Comparison of ENCODE assay signal across 16 cellular contexts in genomic region chr11:83060965-83061364, GRCh38. TPM values are rescaled to one million over a fixed set of nuclear protein-coding genes. Genes with fewer than 3 reads are reported as not detected.
DNase-seq lines count a peak whose midpoint lies in the region; ATAC-seq and TF ChIP-seq lines count a peak whose summit lies in the region.
"Had no signal": no experiment of that assay in that cellular context is flagged by ENCODE, and none has a peak within 500 bp of the region (broad histone marks: within the 10 kb centered on the region; RNA-seq: fewer than 3 reads in every experiment).

No MANE protein-coding gene starts in this region.

- H3K4me3 Mint-ChIP-seq in activated T-helper 2 cell treated with anti-CD3 and anti-CD28 coated beads, Interferon-gamma antibody, Interleukin-2, Interleukin-4, amounts not matched to agents 10 μg/mL and 5 μg/mL and 100 μg/mL, durations not matched to agents 14 hours and 24 hours and 36 hours (ENCODE audit: low read depth): no peak overlapping the region
- no peak overlapping the region for H3K4me3 Mint-ChIP-seq in progenitor cell of endocrine pancreas (ENCODE audit: low read depth)

- TF ChIP-seq CTCF in DOHH2 (IDR thresholded peaks at IDR 0.05; ENCODE audit: low read depth, low read length, poor library complexity, severe bottlenecking) (no peak), MM.1S (IDR thresholded peaks at IDR 0.05; ENCODE audit: low read length) (no peak), progenitor cell of endocrine pancreas (IDR thresholded peaks at IDR 0.05; ENCODE audit: unreplicated experiment) (no peak), body of pancreas (IDR thresholded peaks at IDR 0.05) (no peak)

- peaks cover 35% of the 10 kb centered on the region for H3K9me3 Mint-ChIP-seq in activated T-helper 2 cell treated with anti-CD3 and anti-CD28 coated beads, Interferon-gamma antibody, Interleukin-2, Interleukin-4, amounts not matched to agents 10 μg/mL and 5 μg/mL and 100 μg/mL, durations not matched to agents 14 hours and 24 hours and 36 hours
- H3K9me3 Mint-ChIP-seq in progenitor cell of endocrine pancreas (ENCODE audit: low read depth): peaks cover 4% of the 10 kb centered on the region

- H3K27me3 ChIP-seq in DOHH2 (ENCODE audit: control insufficient read depth, low read length): no peaks in the 10 kb centered on the region
- no peaks in the 10 kb centered on the region for H3K27me3 ChIP-seq in MM.1S (replicated peaks; ENCODE audit: insufficient read depth, low read length)
- no peaks in the 10 kb centered on the region for H3K27me3 ChIP-seq in body of pancreas
- H3K27me3 ChIP-seq: MG63 had no signal

- H3K9me2 ChIP-seq in DOHH2 (replicated peaks; ENCODE audit: control insufficient read depth, low read length) (no peaks in the 10 kb centered on the region), MM.1S (replicated peaks; ENCODE audit: insufficient read depth, low read length) (no peaks in the 10 kb centered on the region)

- TF ChIP-seq POLR2A in body of pancreas (IDR thresholded peaks at IDR 0.05): no peak

- H3K4me3 ChIP-seq in DOHH2 (ENCODE audit: low read length) (peak overlapping the region; percentile 69), MM.1S (ENCODE audit: low read length) (no peak overlapping the region), body of pancreas (no peak overlapping the region)
- H3K4me3 ChIP-seq: MG63 had no signal

- H3K27me3 Mint-ChIP-seq in activated T-helper 2 cell treated with anti-CD3 and anti-CD28 coated beads, Interferon-gamma antibody, Interleukin-2, Interleukin-4, amounts not matched to agents 10 μg/mL and 5 μg/mL and 100 μg/mL, durations not matched to agents 14 hours and 24 hours and 36 hours (ENCODE audit: low read depth): no peaks in the 10 kb centered on the region
- no peaks in the 10 kb centered on the region for H3K27me3 Mint-ChIP-seq in progenitor cell of endocrine pancreas

- DNase-seq in MM.1S: no peak
- no peak for DNase-seq in activated T-helper 2 cell treated with anti-CD3 and anti-CD28 coated beads, Interferon-gamma antibody, Interleukin-2, Interleukin-4, amounts not matched to agents 10 μg/mL and 5 μg/mL and 100 μg/mL, durations not matched to agents 14 hours and 24 hours and 36 hours (ENCODE audit: low spot score)
- no peak for DNase-seq in progenitor cell of endocrine pancreas (ENCODE audit: low spot score, unreplicated experiment)
- no peak for DNase-seq in body of pancreas
- no peak for DNase-seq in NCI-H1092 (lab: John Stamatoyannopoulos, UW)
- DNase-seq in activated CD8-positive, alpha-beta memory T cell treated with anti-CD3 and anti-CD28 coated beads, Interleukin-2, amount 50 U/mL, for 4 hours: no peak
- DNase-seq: DMS 273 treated with DMSO at 0.1 percent for 48 hours; MG63; NCI-H1105; NCI-H1694 treated with DMSO at 0.1 percent for 48 hours; NCI-H69; NK-92 treated with Interleukin-12 subunit alpha and Interleukin-12 subunit beta, amount 100 ng/mL, for 24 hours; PC-3 had no signal

- WGBS in body of pancreas, 2 donors: 78 to 91% methylated on average over 3 of the region's 3 CpGs

- H3F3A ChIP-seq in DOHH2 (ENCODE audit: control insufficient read depth, insufficient read depth): peaks cover 66% of the 10 kb centered on the region
- peaks cover 59% of the 10 kb centered on the region for H3F3A ChIP-seq in MM.1S (ENCODE audit: insufficient read depth, low read length)

- H3K27ac Mint-ChIP-seq in activated T-helper 2 cell treated with anti-CD3 and anti-CD28 coated beads, Interferon-gamma antibody, Interleukin-2, Interleukin-4, amounts not matched to agents 10 μg/mL and 5 μg/mL and 100 μg/mL, durations not matched to agents 14 hours and 24 hours and 36 hours: peak overlapping the region; percentile 25
- H3K27ac Mint-ChIP-seq in progenitor cell of endocrine pancreas: peak overlapping the region; percentile 76

- no peak for ATAC-seq in body of pancreas
- ATAC-seq: PC-3 had no signal

- H3K36me3 ChIP-seq in DOHH2 (ENCODE audit: control insufficient read depth, low read length) (peaks cover 76% of the 10 kb centered on the region), MM.1S (replicated peaks; ENCODE audit: insufficient read depth, low read length) (peaks cover 35% of the 10 kb centered on the region), body of pancreas (replicated peaks in 1 of 2; ENCODE audit: insufficient read depth in 1 of 2, low read depth in 2 of 2) (no peaks in the 10 kb centered on the region)
- H3K36me3 ChIP-seq: MG63 had no signal

- H2AFZ ChIP-seq in MM.1S (ENCODE audit: low read length): no peak overlapping the region

- peaks cover 16% of the 10 kb centered on the region for H3K9me3 ChIP-seq in DOHH2 (ENCODE audit: control insufficient read depth, insufficient read depth, low read length)
- 0 out of 2 replicates have a peak, but pooled peaks cover 4% of the 10 kb centered on the region for H3K9me3 ChIP-seq in MM.1S (replicated peaks; ENCODE audit: insufficient read depth, low read length)
- H3K9me3 ChIP-seq in body of pancreas: no peaks in the 10 kb centered on the region

- H3K4me1 ChIP-seq in DOHH2 (ENCODE audit: control insufficient read depth, low read length) (peaks cover 99% of the 10 kb centered on the region), MM.1S (ENCODE audit: low read length) (peaks cover 43% of the 10 kb centered on the region), body of pancreas (no peaks in the 10 kb centered on the region)

- H4K20me1 ChIP-seq in DOHH2 (ENCODE audit: control insufficient read depth, insufficient read depth, low read depth, low read length): no peaks in the 10 kb centered on the region
- H4K20me1 ChIP-seq in MM.1S (ENCODE audit: insufficient read depth, low read length): no peaks in the 10 kb centered on the region

- no peak overlapping the region for H3K9ac ChIP-seq in MM.1S (ENCODE audit: low read length)

- peaks cover 46% of the 10 kb centered on the region for H3K36me3 Mint-ChIP-seq in activated T-helper 2 cell treated with anti-CD3 and anti-CD28 coated beads, Interferon-gamma antibody, Interleukin-2, Interleukin-4, amounts not matched to agents 10 μg/mL and 5 μg/mL and 100 μg/mL, durations not matched to agents 14 hours and 24 hours and 36 hours (ENCODE audit: low read depth)
- H3K36me3 Mint-ChIP-seq in progenitor cell of endocrine pancreas (ENCODE audit: insufficient read depth): peaks cover 2% of the 10 kb centered on the region

- H3K79me2 ChIP-seq in DOHH2 (ENCODE audit: control insufficient read depth, low read length) (peaks cover 84% of the 10 kb centered on the region), MM.1S (ENCODE audit: low read length) (peaks cover 80% of the 10 kb centered on the region)

- intact Hi-C loops in activated T-helper 2 cell treated with anti-CD3 and anti-CD28 coated beads, Interferon-gamma antibody, Interleukin-2, Interleukin-4, amounts not matched to agents 10 μg/mL and 5 μg/mL and 100 μg/mL, durations not matched to agents 14 hours and 24 hours and 36 hours (cut with micrococcal nuclease): no loop called here
- intact Hi-C loops in body of pancreas (cut with DNase I): loop anchor here (10.0 kb wide), 1 partner anchor 56 kb away; no protein-coding TSS in a partner anchor

- peaks cover 55% of the 10 kb centered on the region for H3K4me1 Mint-ChIP-seq in activated T-helper 2 cell treated with anti-CD3 and anti-CD28 coated beads, Interferon-gamma antibody, Interleukin-2, Interleukin-4, amounts not matched to agents 10 μg/mL and 5 μg/mL and 100 μg/mL, durations not matched to agents 14 hours and 24 hours and 36 hours (ENCODE audit: low read depth)
- peaks cover 3% of the 10 kb centered on the region for H3K4me1 Mint-ChIP-seq in progenitor cell of endocrine pancreas (ENCODE audit: low read depth)

- peak overlapping the region; percentile 99 for H3K27ac ChIP-seq in DOHH2 (ENCODE audit: low read depth, low read length)
- H3K27ac ChIP-seq in MM.1S (ENCODE audit: low read length): peak overlapping the region; percentile 97
- H3K27ac ChIP-seq in body of pancreas: no peak overlapping the region
- H3K27ac ChIP-seq: C4-2B, RWPE1 had no signal

- H3K4me2 ChIP-seq in DOHH2 (ENCODE audit: low read length) (peak overlapping the region; percentile 93), MM.1S (ENCODE audit: low read depth, low read length) (peak overlapping the region; percentile 23; the same call in 1 of the 2 replicates)

RNA-seq across cellular contexts. Expression of gene RAB30, which starts 10.7 kb away (rescaled TPM):
- 29.1 and 31.5 TPM in 2 replicates for total RNA-seq in activated T-helper 2 cell treated with anti-CD3 and anti-CD28 coated beads, Interferon-gamma antibody, Interleukin-2, Interleukin-4, amounts not matched to agents 10 μg/mL and 5 μg/mL and 100 μg/mL, durations not matched to agents 14 hours and 24 hours and 36 hours
- total RNA-seq in progenitor cell of endocrine pancreas (13.5 and 13.9 TPM in 2 replicates), body of pancreas (10 to 100 TPM in 1 of 2 donors, 1 to 10 TPM in 1; 1.6 to 10.4 TPM)

Comparison
In these comparisons a context has a peak if more than half of its experiments do, and no peak if none do; other contexts are left out.
1. H3K27ac ChIP-seq: peak in DOHH2 (single experiment) and MM.1S (single experiment); none in body of pancreas (0 of 4).